8 cellular contexts compared by ENCODE assay signal in genomic region chr12:119877639-119877948, GRCh38. TPM values are rescaled to one million over a fixed set of nuclear protein-coding genes. Genes with fewer than 3 reads are reported as not detected.
DNase-seq lines count a peak whose midpoint lies in the region; ATAC-seq and TF ChIP-seq lines count a peak whose summit lies in the region.

No MANE protein-coding gene starts in this region.

- H3K9me3 ChIP-seq in T-helper 17 cell (ENCODE audit: control insufficient read depth, low read length, poor library complexity, severe bottlenecking) (no peaks in the 10 kb centered on the region), iPS-18a (ENCODE audit: control insufficient read depth, low read depth, low read length) (no peaks in the 10 kb centered on the region), thoracic aorta (no peaks in the 10 kb centered on the region)

- H3K4me3 Mint-ChIP-seq in activated T-cell treated with anti-CD3 and anti-CD28 coated beads, Interleukin-2, amount 50 U/mL, for 72 hours = peak overlapping the region; percentile 79 to 81
- peak overlapping the region; percentile 97 for H3K4me3 Mint-ChIP-seq in T-helper 17 cell

- peaks cover 4% of the 10 kb centered on the region for H3K27me3 Mint-ChIP-seq in activated T-cell treated with anti-CD3 and anti-CD28 coated beads, Interleukin-2, amount 50 U/mL, for 72 hours (ENCODE audit: low read depth)
- peaks cover 17% of the 10 kb centered on the region for H3K27me3 Mint-ChIP-seq in T-helper 17 cell

- peak overlapping the region; percentile 0 for H3K27ac Mint-ChIP-seq in activated T-cell treated with anti-CD3 and anti-CD28 coated beads, Interleukin-2, amount 50 U/mL, for 72 hours
- H3K27ac Mint-ChIP-seq in T-helper 17 cell = no peak overlapping the region

- no peak overlapping the region for H3K27ac ChIP-seq in iPS-18a (ENCODE audit: low read length)
- H3K27ac ChIP-seq in thoracic aorta = no peak overlapping the region

- H3K4me1 Mint-ChIP-seq in activated T-cell treated with anti-CD3 and anti-CD28 coated beads, Interleukin-2, amount 50 U/mL, for 72 hours (ENCODE audit: low read depth) = peaks cover 15% of the 10 kb centered on the region
- H3K4me1 Mint-ChIP-seq in T-helper 17 cell = peaks cover 10% of the 10 kb centered on the region

- no peaks in the 10 kb centered on the region for H3K27me3 ChIP-seq in iPS-18a (ENCODE audit: control insufficient read depth, insufficient read depth, low read length)
- H3K27me3 ChIP-seq in thoracic aorta (replicated peaks; ENCODE audit: insufficient read depth) = no peaks in the 10 kb centered on the region

- TF ChIP-seq CTCF in thoracic aorta (IDR thresholded peaks at IDR 0.05) = no peak

- H3K36me3 Mint-ChIP-seq in activated T-cell treated with anti-CD3 and anti-CD28 coated beads, Interleukin-2, amount 50 U/mL, for 72 hours (ENCODE audit: insufficient read depth in 2 of 2) = peaks cover 0 to 3% of the 10 kb centered on the region in 2 donors
- peaks cover 2% of the 10 kb centered on the region for H3K36me3 Mint-ChIP-seq in T-helper 17 cell (ENCODE audit: low read depth)

- peaks cover 16% of the 10 kb centered on the region for H3K36me3 ChIP-seq in iPS-18a (ENCODE audit: control insufficient read depth, low read depth, low read length)
- no peaks in the 10 kb centered on the region for H3K36me3 ChIP-seq in thoracic aorta

- DNase-seq in activated T-cell treated with anti-CD3 and anti-CD28 coated beads, Interleukin-2, amount 50 U/mL, for 72 hours = no peak
- no peak for DNase-seq in activated T-cell treated with anti-CD3 and anti-CD28 coated beads, Interleukin-2, amount 50 U/mL, for 1 hour
- DNase-seq in T-helper 17 cell (no peak), thoracic aorta (ENCODE audit: low spot score) (no peak), NCI-H2107 (lab: John Stamatoyannopoulos, UW) (no peak), medulla oblongata (ENCODE audit: extremely low spot score) (no peak)
- no peak for DNase-seq in stimulated activated CD8-positive, alpha-beta memory T cell treated with anti-CD3 and anti-CD28 coated beads, Interleukin-4, amount 100 ng/mL, for 48 hours

- peaks cover 9% of the 10 kb centered on the region for H3K4me1 ChIP-seq in iPS-18a (ENCODE audit: control insufficient read depth, low read depth, low read length)
- H3K4me1 ChIP-seq in thoracic aorta (ENCODE audit: control insufficient read depth in 1 of 2, low read depth in 2 of 2) = peaks cover 0 to 6% of the 10 kb centered on the region in 2 donors

- H3K9me3 Mint-ChIP-seq in activated T-cell treated with anti-CD3 and anti-CD28 coated beads, Interleukin-2, amount 50 U/mL, for 72 hours = no peaks in the 10 kb centered on the region

- peak overlapping the region; percentile 86 for H3K9ac ChIP-seq in iPS-18a (ENCODE audit: low read length)

- peak overlapping the region; percentile 97 for H3K4me3 ChIP-seq in iPS-18a (ENCODE audit: low read length)
- H3K4me3 ChIP-seq in thoracic aorta = peak overlapping the region; percentile 78

- ATAC-seq in activated T-cell treated with anti-CD3 and anti-CD28 coated beads, Interleukin-2, amount 50 U/mL, for 72 hours (replicated peaks in 1 of 2) = no peak
- peak; percentile 54 for ATAC-seq in T-helper 17 cell
- no peak for ATAC-seq in thoracic aorta (ENCODE audit: insufficient number of reproducible peaks, low FRiP score, low read depth)

RNA-seq across cellular contexts. Expression of gene CIT, which starts 0.5 kb away (rescaled TPM):
- 10 to 100 TPM; 44.6 to 52.1 TPM for total RNA-seq in activated T-cell treated with anti-CD3 and anti-CD28 coated beads, Interleukin-2, amount 50 U/mL, for 72 hours
- total RNA-seq in T-helper 17 cell = 1 to 10 TPM; 1.6 to 2.5 TPM
- 1 to 10 TPM in 1 of 2 donors, under 1 TPM in 1; 0.95 to 2.3 TPM for total RNA-seq in thoracic aorta

Comparison
In these comparisons a context has a peak if more than half of its experiments do, and no peak if none do; other contexts are left out.
1. RNA of gene CIT, which starts 0.5 kb away (total RNA-seq): 44.6 to 52.1 TPM in activated T-cell treated with anti-CD3 and anti-CD28 coated beads, Interleukin-2, amount 50 U/mL, for 72 hours; 1.6 to 2.5 TPM in T-helper 17 cell and 0.95 to 2.3 TPM in thoracic aorta; every median in the first group is over 10 times any median in the second.